In the genomic region with DNA sequence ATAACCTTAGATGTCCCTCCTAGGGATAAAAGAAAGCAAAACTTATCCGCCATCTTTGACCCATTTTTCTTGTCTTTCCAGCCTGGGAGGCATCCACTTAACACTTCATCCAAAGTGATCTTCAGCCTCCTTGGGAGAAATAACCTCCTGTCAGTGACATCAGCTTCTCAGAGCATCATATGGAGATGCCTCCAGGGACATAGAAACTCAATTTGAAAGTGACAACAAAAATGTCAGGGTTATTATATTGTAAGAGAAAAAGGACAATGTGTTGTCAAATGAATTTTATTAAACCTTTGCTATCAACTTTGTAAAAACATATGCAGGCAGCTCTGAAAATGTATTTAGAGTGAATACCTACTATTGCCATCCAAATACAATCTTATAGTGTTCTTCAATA, we compare ENCODE assay signal across 1 cellular context.
TF ChIP-seq lines count a peak whose summit lies in the region.

No MANE protein-coding gene starts in this region.

TF ChIP-seq in neural cell, 6 proteins besides CTCF, POLR2A, EP300 and RAD21:
- TF ChIP-seq REST (IDR thresholded peaks at IDR 0.05; ENCODE audit: borderline replicate concordance) = peak; percentile 69
- TF ChIP-seq SMC3 (conservative IDR thresholded peaks at IDR 0.05; ENCODE audit: poor library complexity) = peak; percentile 22
- peak; percentile 91 for TF ChIP-seq POLR2AphosphoS5 (IDR thresholded peaks at IDR 0.05)
- TF ChIP-seq MXI1 (conservative IDR thresholded peaks at IDR 0.05; ENCODE audit: poor library complexity, severe bottlenecking) = no peak
- no peak for TF ChIP-seq EZH2 (IDR thresholded peaks at IDR 0.05; ENCODE audit: borderline replicate concordance, insufficient read depth, low read length, poor library complexity, severe bottlenecking)
- TF ChIP-seq TAF1 (IDR thresholded peaks at IDR 0.05; ENCODE audit: low read depth) = no peak
